ENCODE assay signal across 8 cellular contexts in genomic region chr19:49640113-49640898, GRCh38. TPM values are rescaled to one million over a fixed set of nuclear protein-coding genes. Genes with fewer than 3 reads are reported as not detected.
DNase-seq lines count a peak whose midpoint lies in the region; ATAC-seq, FAIRE-seq and TF ChIP-seq lines count a peak whose summit lies in the region.

Gene RRAS, minus strand, starts transcription at chr19:49640143. Its CDS starts 45 bp downstream, at chr19:49640098.

- H3K79me2 ChIP-seq in H1 (ENCODE audit: control insufficient read depth in 1 of 2, insufficient read depth in 2 of 2, low read length in 2 of 2) = peaks cover 10 to 29% of the 10 kb centered on the region in 2 experiments

- H2BK120ac ChIP-seq in H1 (replicated peaks; ENCODE audit: low read depth, low read length) = no peak within 1 kb of the TSS

- no peaks in the 10 kb centered on the region for H3K9me3 Mint-ChIP-seq in activated CD8-positive, alpha-beta memory T cell treated with anti-CD3 and anti-CD28 coated beads, Interleukin-2, amount 10 ng/mL, durations not matched to agents 7 days and 5 days (ENCODE audit: low read depth)
- H3K9me3 Mint-ChIP-seq in memory B cell = no peaks in the 10 kb centered on the region

- H3K4me1 ChIP-seq in H1 (replicated peaks in 1 of 4; ENCODE audit: control insufficient read depth in 3 of 4, insufficient read depth in 4 of 4, low read length in 3 of 4) = peaks cover 2 to 27% (median 15%) of the 10 kb centered on the region in 4 experiments

- H3K27me3 Mint-ChIP-seq in activated CD8-positive, alpha-beta memory T cell treated with anti-CD3 and anti-CD28 coated beads, Interleukin-2, amount 10 ng/mL, durations not matched to agents 7 days and 5 days = peaks cover 6% of the 10 kb centered on the region
- no peaks in the 10 kb centered on the region for H3K27me3 Mint-ChIP-seq in memory B cell

- peak; percentile 99 for DNase-seq in COLO668 (lab: John Stamatoyannopoulos, UW; ENCODE audit: unreplicated experiment)
- peak; percentile 100 for DNase-seq in HT1080 (ENCODE audit: low read depth)
- peak; percentile 100 for DNase-seq in NOMO-1 treated with DMSO at 0.1 percent for 48 hours (lab: John Stamatoyannopoulos, UW; ENCODE audit: unreplicated experiment)
- DNase-seq in activated CD8-positive, alpha-beta memory T cell treated with anti-CD3 and anti-CD28 coated beads, Interleukin-2, amount 10 ng/mL, durations not matched to agents 7 days and 5 days = peak; percentile 100
- DNase-seq in H1 (ENCODE audit: low read depth in 1 of 2, low spot score in 2 of 2) = peak; percentile 100
- DNase-seq in memory B cell (ENCODE audit: low spot score in 2 of 2) = peak; percentile 97 to 100
- DNase-seq in stimulated activated CD8-positive, alpha-beta memory T cell treated with anti-CD3 and anti-CD28 coated beads, Interleukin-12 subunit alpha, Interleukin-12 subunit beta, amount 100 ng/mL, for 24 hours (ENCODE audit: extremely low read depth) = peak; percentile 100

- H3K27ac Mint-ChIP-seq in activated CD8-positive, alpha-beta memory T cell treated with anti-CD3 and anti-CD28 coated beads, Interleukin-2, amount 10 ng/mL, durations not matched to agents 7 days and 5 days = peak within 1 kb of the TSS; percentile 99
- H3K27ac Mint-ChIP-seq in memory B cell = peak within 1 kb of the TSS; percentile 98

- peaks cover 44% of the 10 kb centered on the region for H3K4me1 Mint-ChIP-seq in activated CD8-positive, alpha-beta memory T cell treated with anti-CD3 and anti-CD28 coated beads, Interleukin-2, amount 10 ng/mL, durations not matched to agents 7 days and 5 days
- H3K4me1 Mint-ChIP-seq in memory B cell = peaks cover 42% of the 10 kb centered on the region

- peak within 1 kb of the TSS; percentile 31 for H4K5ac ChIP-seq in H1 (ENCODE audit: insufficient read length, low read depth, low read length)

- H3K4me2 ChIP-seq in H1 (ENCODE audit: insufficient read depth in 1 of 2, low read depth in 2 of 2, low read length in 2 of 2) = peak within 1 kb of the TSS; percentile 87 to 89

- 0% methylated on average over 37 of the region's 51 CpGs; no CpG with 5 or more reads in 1 of the 2 experiments for WGBS in H1 (ENCODE audit: extremely low coverage in 1 of 2, insufficient coverage in 1 of 2, insufficient read length in 1 of 2, insufficient replicate concordance in 2 of 2, low coverage in 1 of 2, low lambda C conversion rate in 2 of 2, missing lambda C conversion rate in 1 of 2), 2 experiments

- FAIRE-seq in H1 (lab: Jason Lieb, UNC) = peak; percentile 93

- H3K23me2 ChIP-seq in H1 (ENCODE audit: low read depth, low read length) = peaks cover 7% of the 10 kb centered on the region

- H3K56ac ChIP-seq in H1 (replicated peaks; ENCODE audit: insufficient read length, low read depth, low read length) = peak within 1 kb of the TSS; percentile 32

- no peak within 1 kb of the TSS for H3K23ac ChIP-seq in H1 (ENCODE audit: insufficient read length)

- no peak within 1 kb of the TSS for H2AK5ac ChIP-seq in H1 (ENCODE audit: low read depth, low read length)

- 0 out of 2 replicates have a peak within 1 kb of the TSS, but pooled peaks have one; percentile 72 for H2BK15ac ChIP-seq in H1 (ENCODE audit: low read length)

- no peak within 1 kb of the TSS; the same call in 1 of the 2 replicates for H2BK20ac ChIP-seq in H1 (ENCODE audit: low read length)

- peak within 1 kb of the TSS; percentile 93 for H3K4me3 Mint-ChIP-seq in activated CD8-positive, alpha-beta memory T cell treated with anti-CD3 and anti-CD28 coated beads, Interleukin-2, amount 10 ng/mL, durations not matched to agents 7 days and 5 days
- H3K4me3 Mint-ChIP-seq in memory B cell = peak within 1 kb of the TSS; percentile 92

- no peaks in the 10 kb centered on the region for H3K27me3 ChIP-seq in H1 (replicated peaks in 1 of 4; ENCODE audit: control insufficient read depth in 3 of 4, extremely low read depth in 1 of 4, insufficient read depth in 3 of 4, low read length in 3 of 4)

- CTCF ChIA-PET in activated CD8-positive, alpha-beta memory T cell treated with anti-CD3 and anti-CD28 coated beads, Interleukin-2, amount 10 ng/mL, durations not matched to agents 7 days and 5 days (lab: Charles Lee) = interaction anchor here (0.9 to 4.9 kb wide), 12 partner anchors 9 to 647 kb away, joined by 3 to 54 read pairs (median 4); partner anchors contain the start of genes GYS1, NOSIP, PRMT1 and PRR12
- CTCF ChIA-PET in H1 (lab: Charles Lee; ENCODE audit: partially characterized antibody) = interaction anchor here (0.9 to 1.9 kb wide), 6 partner anchors 9 to 134 kb away, joined by 3 to 9 read pairs (median 4); no protein-coding TSS in a partner anchor

- POLR2A ChIA-PET in H1 (lab: Charles Lee; ENCODE audit: partially characterized antibody) = interaction anchor here (0.6 to 50.7 kb wide), 18 partner anchors 10 to 236 kb away, joined by 3 to 840 read pairs (median 4); partner anchors contain the start of genes BCL2L12, CPT1C, IRF3 and NOSIP

- no peak within 1 kb of the TSS for H2AFZ ChIP-seq in H1 (ENCODE audit: low read length)

- TF ChIP-seq RAD21 in H1 (IDR thresholded peaks at IDR 0.05 in 1 of 2, conservative IDR thresholded peaks at IDR 0.05 in 1 of 2; ENCODE audit: low read depth in 2 of 2, low read length in 2 of 2) = no peak

- peak; percentile 54 for ATAC-seq in GM21360 (IDR thresholded peaks at IDR 0.05; ENCODE audit: unreplicated experiment)
- peak; percentile 75 for ATAC-seq in activated CD8-positive, alpha-beta memory T cell treated with anti-CD3 and anti-CD28 coated beads, Interleukin-2, amount 10 ng/mL, durations not matched to agents 7 days and 5 days
- peak; percentile 65 for ATAC-seq in memory B cell (ENCODE audit: low read depth)

- peak in 1 of 2 experiments; percentile 64; a peak in 2 of 3 replicates for TF ChIP-seq EP300 in H1 (IDR thresholded peaks at IDR 0.05; ENCODE audit: borderline replicate concordance in 1 of 2, low read depth in 2 of 2, low read length in 2 of 2)

- peak in 1 of 2 experiments; percentile 63; a peak in 1 of 3 replicates for TF ChIP-seq POLR2A in H1 (IDR thresholded peaks at IDR 0.05; ENCODE audit: control extremely low read depth in 1 of 2, low read depth in 2 of 2, low read length in 2 of 2)

- peak within 1 kb of the TSS; percentile 82 for H2BK5ac ChIP-seq in H1 (ENCODE audit: low read depth, low read length)

- H2BK12ac ChIP-seq in H1 (ENCODE audit: low read depth, low read length) = 0 out of 2 replicates have a peak within 1 kb of the TSS, but pooled peaks have one; percentile 50

- H3K14ac ChIP-seq in H1 (ENCODE audit: insufficient read length) = no peak within 1 kb of the TSS

- peak within 1 kb of the TSS; percentile 83 for H3K18ac ChIP-seq in H1 (ENCODE audit: extremely low read depth, low read length)

- H3K9me3 ChIP-seq in H1 (ENCODE audit: insufficient read depth in 2 of 2, low read depth in 1 of 2, low read length in 1 of 2) = no peaks in the 10 kb centered on the region

- H3K79me1 ChIP-seq in H1 (ENCODE audit: low read depth, low read length) = peaks cover 14% of the 10 kb centered on the region

- peak within 1 kb of the TSS; percentile 38 to 72 (median 66) for H3K4me3 ChIP-seq in H1 (ENCODE audit: extremely low read depth in 1 of 4, insufficient read depth in 2 of 4, low read depth in 3 of 4, low read length in 4 of 4)

- H3K36me3 ChIP-seq in H1 (ENCODE audit: control insufficient read depth in 2 of 4, insufficient read depth in 4 of 4, low read length in 3 of 4) = no peaks in the 10 kb centered on the region

- peaks cover 3 to 15% of the 10 kb centered on the region in 2 experiments for H4K20me1 ChIP-seq in H1 (replicated peaks in 1 of 2; ENCODE audit: control insufficient read depth in 1 of 2, insufficient read depth in 2 of 2, low read length in 2 of 2)

- H4K91ac ChIP-seq in H1 (replicated peaks; ENCODE audit: insufficient read length, low read length) = peak within 1 kb of the TSS; percentile 52

- H3K4ac ChIP-seq in H1 (replicated peaks; ENCODE audit: insufficient read length, low read depth, low read length) = no peak within 1 kb of the TSS

- H4K8ac ChIP-seq in H1 (ENCODE audit: extremely low read depth, insufficient read depth, low read length) = peak within 1 kb of the TSS; percentile 81; the same call in 1 of the 2 replicates

- no peak for TF ChIP-seq CTCF in H1 (IDR thresholded peaks at IDR 0.05; ENCODE audit: control extremely low read depth in 1 of 3, insufficient read depth in 1 of 3, low read depth in 1 of 3, low read length in 3 of 3)

- peak within 1 kb of the TSS; percentile 55 to 86 (median 76) for H3K9ac ChIP-seq in H1 (replicated peaks in 1 of 4; ENCODE audit: extremely low read depth in 1 of 4, low read depth in 3 of 4, low read length in 3 of 4)

- H3K27ac ChIP-seq in H1 (ENCODE audit: low read depth, low read length) = peak within 1 kb of the TSS; percentile 93

- peaks cover 4% of the 10 kb centered on the region for H3K36me3 Mint-ChIP-seq in activated CD8-positive, alpha-beta memory T cell treated with anti-CD3 and anti-CD28 coated beads, Interleukin-2, amount 10 ng/mL, durations not matched to agents 7 days and 5 days
- H3K36me3 Mint-ChIP-seq in memory B cell = peaks cover 5% of the 10 kb centered on the region

TF ChIP-seq in H1, 55 proteins besides CTCF, POLR2A, EP300 and RAD21 (continues in another document):
- TF ChIP-seq SP2 (IDR thresholded peaks at IDR 0.05; ENCODE audit: low read length) (no peak), E2F6 (IDR thresholded peaks at IDR 0.05) (0 out of 2 replicates have a peak, but pooled peaks have one; percentile 17), JUND (IDR thresholded peaks at IDR 0.05; ENCODE audit: low read length) (peak; percentile 95), EZH2 (IDR thresholded peaks at IDR 0.05; ENCODE audit: low read depth, low read length, severe bottlenecking) (no peak)

RNA-seq across cellular contexts. Expression of gene RRAS, which starts in this region (rescaled TPM):
- 23.5 and 26.7 TPM in 2 replicates for total RNA-seq in HT1080 (2014; rRNA removed; shearing (Covaris generic))
- polyA plus RNA-seq in HT1080 (2015; cell fraction: cytosol; rRNA removed) = 115 and 130 TPM in 2 replicates
- polyA plus RNA-seq in HT1080 (2015; cell fraction: nucleus; rRNA removed) = 79.7 and 87.0 TPM in 2 replicates
- 1 to 10 TPM; 6.6 to 9.6 TPM for total RNA-seq in activated CD8-positive, alpha-beta memory T cell treated with anti-CD3 and anti-CD28 coated beads, Interleukin-2, amount 10 ng/mL, durations not matched to agents 7 days and 5 days
- 16.9 and 17.7 TPM in 2 replicates for total RNA-seq in H1 (2021; fragmentation: NEBNext Ultra II Directional; extraction: Animal tissue kit (Norgen Biotek cat#: 25700))
- polyA plus RNA-seq in H1 (2011; rRNA removed) = 49.1 and 62.9 TPM in 2 replicates
- polyA plus RNA-seq in H1 (2011; cell fraction: cytosol; rRNA removed) = 44.6 TPM
- 35.8 TPM for polyA plus RNA-seq in H1 (2011; cell fraction: nucleus; rRNA removed)
- 14.2 to 33.1 TPM (median 28.7 TPM) in 4 replicates for polyA plus RNA-seq in H1 (2012, experiment 1 of 2)
- 26.7 TPM for polyA plus RNA-seq in H1 (2012, experiment 2 of 2)
- polyA plus RNA-seq in H1 (2013, experiment 1 of 2) = 18.4 TPM
- 18.6 TPM for polyA plus RNA-seq in H1 (2013, experiment 2 of 2)
- polyA minus RNA-seq in H1 (2011; rRNA and poly(A)+ RNA removed) = 6.4 and 6.8 TPM in 2 replicates
- 7.9 TPM for polyA minus RNA-seq in H1 (2011; cell fraction: cytosol; rRNA and poly(A)+ RNA removed)
- 4.9 TPM for polyA minus RNA-seq in H1 (2011; cell fraction: nucleus; rRNA and poly(A)+ RNA removed)

Comparison
In these comparisons a context has a peak if more than half of its experiments do, and no peak if none do; other contexts are left out.
1. Peak in every context shown above with its lines: DNase-seq, ATAC-seq, H3K4me3 ChIP-seq and H3K27ac ChIP-seq.